ENCODE assay signal across 8 cellular contexts in genomic region chr16:68529931-68530667, GRCh38. TPM values are rescaled to one million over a fixed set of nuclear protein-coding genes. Genes with fewer than 3 reads are reported as not detected.
DNase-seq lines count a peak whose midpoint lies in the region; ATAC-seq and TF ChIP-seq lines count a peak whose summit lies in the region.

No MANE protein-coding gene starts in this region.

- intact Hi-C loops in ascending aorta (cut with DNase I): loop anchor here (2.0 to 10.0 kb wide), 3 partner anchors 313 to 785 kb away; partner anchors contain the start of genes TANGO6 and VPS4A
- intact Hi-C loops in aorta (cut with DNase I): loop anchor here (2.0 to 10.0 kb wide), 4 partner anchors 272 to 592 kb away; partner anchors contain the start of gene TANGO6 (in 1 of the 2)

- H3K27me3 ChIP-seq in ascending aorta (no peaks in the 10 kb centered on the region), aorta (ENCODE audit: control insufficient read depth in 1 of 2, insufficient read depth in 2 of 2, low read length in 1 of 2) (no peaks in the 10 kb centered on the region)

- DNase-seq in HFFc6 (peak; percentile 79), NCI-H1417 treated with DMSO at 0.1 percent for 48 hours (lab: John Stamatoyannopoulos, UW) (peak; percentile 53), T-helper 17 cell (peak; percentile 70 to 84 (median 77)), ascending aorta (ENCODE audit: low spot score in 2 of 2) (peak; percentile 43 to 93), hepatic stellate cell (ENCODE audit: low spot score) (peak; percentile 100), renal cortical epithelial cell (ENCODE audit: low read depth) (peak; percentile 66), aorta (peak; percentile 92 to 96)

- peak overlapping the region; percentile 68 for H3K9ac ChIP-seq in ES-I3 (ENCODE audit: low read depth, low read length)

- H3K4me3 Mint-ChIP-seq in HFFc6: peak overlapping the region; percentile 88
- H3K4me3 Mint-ChIP-seq in T-helper 17 cell: peak overlapping the region; percentile 93

- H3K27ac ChIP-seq in ascending aorta (no peak overlapping the region), aorta (ENCODE audit: low read depth in 1 of 2, low read length in 2 of 2) (no peak overlapping the region)

- H3K4me1 ChIP-seq in ES-I3 (ENCODE audit: insufficient read depth, low read length): no peaks in the 10 kb centered on the region
- peaks cover 3 to 12% of the 10 kb centered on the region in 2 donors for H3K4me1 ChIP-seq in ascending aorta
- H3K4me1 ChIP-seq in aorta (ENCODE audit: control insufficient read depth in 1 of 2, insufficient read depth in 2 of 2, low read length in 2 of 2): no peaks in the 10 kb centered on the region

- H3K36me3 Mint-ChIP-seq in HFFc6 (ENCODE audit: low read depth): peaks cover 23% of the 10 kb centered on the region
- no peaks in the 10 kb centered on the region for H3K36me3 Mint-ChIP-seq in T-helper 17 cell (ENCODE audit: low read depth)

- peaks cover 28% of the 10 kb centered on the region for H3K9me3 Mint-ChIP-seq in HFFc6

- 0 to 1% methylated on average over 51 to 56 of the region's 56 CpGs for WGBS in aorta, 2 donors

- ATAC-seq in T-helper 17 cell (peak; percentile 91), aorta (ENCODE audit: low FRiP score) (peak; percentile 97)

- peak overlapping the region; percentile 74 for H3K27ac Mint-ChIP-seq in HFFc6
- H3K27ac Mint-ChIP-seq in T-helper 17 cell: peak overlapping the region; percentile 89

- peak overlapping the region; percentile 73 to 85 for H3K4me3 ChIP-seq in ascending aorta
- peak overlapping the region; percentile 44 for H3K4me3 ChIP-seq in aorta (ENCODE audit: low read length in 2 of 2)

- H3K27me3 Mint-ChIP-seq in HFFc6 (ENCODE audit: insufficient read depth): peaks cover 6% of the 10 kb centered on the region
- H3K27me3 Mint-ChIP-seq in T-helper 17 cell: no peaks in the 10 kb centered on the region

- no peaks in the 10 kb centered on the region for H3K36me3 ChIP-seq in ES-I3 (ENCODE audit: insufficient read depth, low read length)
- H3K36me3 ChIP-seq in ascending aorta: no peaks in the 10 kb centered on the region
- no peaks in the 10 kb centered on the region for H3K36me3 ChIP-seq in aorta (ENCODE audit: control insufficient read depth in 1 of 2, insufficient read depth in 2 of 2, low read length in 1 of 2)

- no peak for TF ChIP-seq CTCF in HFFc6 (IDR thresholded peaks at IDR 0.05)
- TF ChIP-seq CTCF in ascending aorta (IDR thresholded peaks at IDR 0.05): no peak

- H3K4me1 Mint-ChIP-seq in HFFc6 (ENCODE audit: low read depth) (peaks cover 26% of the 10 kb centered on the region), T-helper 17 cell (peaks cover 15% of the 10 kb centered on the region)

- no peaks in the 10 kb centered on the region; the same call in 1 of the 2 replicates for H3K9me3 ChIP-seq in ES-I3 (ENCODE audit: control insufficient read depth, insufficient read depth, low read length)
- no peaks in the 10 kb centered on the region for H3K9me3 ChIP-seq in T-helper 17 cell (ENCODE audit: control insufficient read depth, low read length, poor library complexity, severe bottlenecking)
- H3K9me3 ChIP-seq in ascending aorta: no peaks in the 10 kb centered on the region
- H3K9me3 ChIP-seq in aorta (ENCODE audit: control insufficient read depth, low read length): no peaks in the 10 kb centered on the region

RNA-seq across cellular contexts. Expression of gene ZFP90, which starts 9.0 kb away (rescaled TPM):
- 10 to 100 TPM; 13.3 to 17.0 (median 13.9) TPM for total RNA-seq in HFFc6 (2021; fragmentation: NEBNext Ultra II Directional; extraction: Animal tissue kit (Norgen Biotek cat#: 25700))
- total RNA-seq in T-helper 17 cell (10 to 100 TPM; 20.7 to 21.3 TPM), ascending aorta (11.8 TPM), renal cortical epithelial cell (25.7 and 39.4 TPM in 2 replicates), aorta (10 to 100 TPM; 17.1 to 31.0 TPM)
- polyA plus RNA-seq in aorta: 10 to 100 TPM in 1 of 2 donors, 1 to 10 TPM in 1; 7.9 to 13.0 TPM
